In genomic region chr1:20696397-20697333, GRCh38 we compare ENCODE assay signal across 1 cellular context.
TF ChIP-seq lines count a peak whose summit lies in the region.

No MANE protein-coding gene starts in this region.

TF ChIP-seq in K562, 482 proteins besides CTCF, POLR2A, EP300 and RAD21 (continued from another document and continues in another):
- TF ChIP-seq ZBTB33 (CRISPR knock-in tag; IDR thresholded peaks at IDR 0.05) = 0 out of 2 replicates have a peak, but pooled peaks have one; percentile 23
- TF ChIP-seq ZNF655 (CRISPR knock-in tag; IDR thresholded peaks at IDR 0.05) = no peak
- no peak for TF ChIP-seq RHOXF2B (CRISPR knock-in tag; conservative IDR thresholded peaks at IDR 0.05)
- TF ChIP-seq PRMT5 (CRISPR knock-in tag; IDR thresholded peaks at IDR 0.05) = no peak
- peak in 1 of 3 experiments; percentile 19 for TF ChIP-seq YY1 (IDR thresholded peaks at IDR 0.05; ENCODE audit: borderline replicate concordance in 1 of 3, control insufficient read depth in 1 of 3, extremely low read depth in 1 of 3, insufficient read depth in 3 of 3, insufficient read length in 1 of 3, insufficient replicate concordance in 2 of 3, low read depth in 1 of 3, low read length in 2 of 3)
- TF ChIP-seq SIN3B (IDR thresholded peaks at IDR 0.05; ENCODE audit: low read depth) = peak; percentile 27; the same call in 1 of the 2 replicates
- TF ChIP-seq ZNF318 (IDR thresholded peaks at IDR 0.05; ENCODE audit: borderline replicate concordance in 1 of 2, low read depth in 1 of 2) = no peak
- TF ChIP-seq HCFC1 (IDR thresholded peaks at IDR 0.05; ENCODE audit: low read depth, low read length) = 0 out of 2 replicates have a peak, but pooled peaks have one; percentile 27
- no peak for TF ChIP-seq PHTF2 (CRISPR knock-in tag; IDR thresholded peaks at IDR 0.05)
- TF ChIP-seq ADNP (tag; IDR thresholded peaks at IDR 0.05) = no peak
- TF ChIP-seq TAF1 (IDR thresholded peaks at IDR 0.05; ENCODE audit: control insufficient read depth, extremely low read depth, insufficient read depth, low read length, severe bottlenecking) = peak; percentile 30
- TF ChIP-seq CSDE1 (IDR thresholded peaks at IDR 0.05) = no peak
- no peak for TF ChIP-seq JUNB (CRISPR knock-in tag; conservative IDR thresholded peaks at IDR 0.05)
- TF ChIP-seq ETS2 (tag; IDR thresholded peaks at IDR 0.05; ENCODE audit: borderline replicate concordance, poor library complexity, severe bottlenecking) = no peak
- no peak for TF ChIP-seq GATAD2B (IDR thresholded peaks at IDR 0.05; ENCODE audit: borderline replicate concordance)
- TF ChIP-seq SFPQ (IDR thresholded peaks at IDR 0.05; ENCODE audit: low read depth, low read length) = no peak
- TF ChIP-seq E2F5 (CRISPR knock-in tag; IDR thresholded peaks at IDR 0.05) = no peak
- no peak for TF ChIP-seq ZNF165 (CRISPR knock-in tag; IDR thresholded peaks at IDR 0.05; ENCODE audit: borderline replicate concordance)
- no peak for TF ChIP-seq E2F1 (CRISPR knock-in tag; IDR thresholded peaks at IDR 0.05)
- no peak for TF ChIP-seq KDM5B (IDR thresholded peaks at IDR 0.05; ENCODE audit: insufficient replicate concordance, low read depth, low read length)
- no peak for TF ChIP-seq SRSF3 (IDR thresholded peaks at IDR 0.05; ENCODE audit: insufficient read depth, low read length)
- no peak for TF ChIP-seq CBX8 (IDR thresholded peaks at IDR 0.05; ENCODE audit: borderline replicate concordance, extremely low read depth, low read depth, low read length, poor library complexity, severe bottlenecking)
- TF ChIP-seq MAFK (IDR thresholded peaks at IDR 0.05; ENCODE audit: low read length) = no peak
- no peak for TF ChIP-seq SLC30A9 (CRISPR knock-in tag; IDR thresholded peaks at IDR 0.05)
- no peak for TF ChIP-seq POU5F1 (IDR thresholded peaks at IDR 0.05; ENCODE audit: borderline replicate concordance, low read depth, low read length, partially characterized antibody)
- TF ChIP-seq FOS (IDR thresholded peaks at IDR 0.05; ENCODE audit: extremely low read depth, insufficient read length) = no peak
- 0 out of 4 replicates have a peak, but pooled peaks of 1 of the 2 experiments have one; percentile 44 for TF ChIP-seq TBL1XR1 (IDR thresholded peaks at IDR 0.05; ENCODE audit: low read length in 2 of 2)
- no peak for TF ChIP-seq RFX7 (CRISPR knock-in tag; IDR thresholded peaks at IDR 0.05)
- peak; percentile 88 for TF ChIP-seq CTBP1 (IDR thresholded peaks at IDR 0.05; ENCODE audit: borderline replicate concordance)
- no peak for TF ChIP-seq ILK (tag; IDR thresholded peaks at IDR 0.05; ENCODE audit: borderline replicate concordance, low read depth)
- TF ChIP-seq NFATC3 (IDR thresholded peaks at IDR 0.05) = no peak
- no peak for TF ChIP-seq ZNF140 (CRISPR knock-in tag; IDR thresholded peaks at IDR 0.05)
- TF ChIP-seq PHF8 (IDR thresholded peaks at IDR 0.05; ENCODE audit: borderline replicate concordance, low read length) = peak; percentile 18; the same call in 1 of the 2 replicates
- TF ChIP-seq PHB (CRISPR knock-in tag; IDR thresholded peaks at IDR 0.05) = no peak
- TF ChIP-seq RBM15 (IDR thresholded peaks at IDR 0.05; ENCODE audit: insufficient read depth, low read length) = no peak
- no peak for TF ChIP-seq ZNF12 (CRISPR knock-in tag; IDR thresholded peaks at IDR 0.05)
- TF ChIP-seq PML (IDR thresholded peaks at IDR 0.05; ENCODE audit: low read length) = no peak
- TF ChIP-seq ZKSCAN1 (IDR thresholded peaks at IDR 0.05; ENCODE audit: low read depth, low read length) = no peak; the same call in 1 of the 2 replicates
- no peak; the same call in 1 of the 2 replicates for TF ChIP-seq CREB1 (IDR thresholded peaks at IDR 0.05)
- peak; percentile 67 for TF ChIP-seq CREB1 (CRISPR knock-in tag; IDR thresholded peaks at IDR 0.05)
- TF ChIP-seq BRF1 (IDR thresholded peaks at IDR 0.05; ENCODE audit: borderline replicate concordance, extremely low read depth, insufficient read length) = no peak
- no peak for TF ChIP-seq SAFB (IDR thresholded peaks at IDR 0.05; ENCODE audit: borderline replicate concordance, low read depth, low read length)
- no peak for TF ChIP-seq SNAPC5 (CRISPR knock-in tag; IDR thresholded peaks at IDR 0.05)
- no peak for TF ChIP-seq TEAD2 (tag; IDR thresholded peaks at IDR 0.05)
- TF ChIP-seq JUND (IDR thresholded peaks at IDR 0.05; ENCODE audit: borderline replicate concordance, low read depth, low read length) = peak; percentile 51
- no peak; the same call in 2 of the 3 replicates for TF ChIP-seq JUND (tag; IDR thresholded peaks at IDR 0.05; ENCODE audit: borderline replicate concordance, low read depth, low read length)
- TF ChIP-seq NR2C2 (CRISPR knock-in tag; IDR thresholded peaks at IDR 0.05) = no peak
- TF ChIP-seq NR2C2 (tag; IDR thresholded peaks at IDR 0.05) = no peak
- 0 out of 2 replicates have a peak, but pooled peaks have one; percentile 56 for TF ChIP-seq GATAD2A (IDR thresholded peaks at IDR 0.05)
- no peak for TF ChIP-seq ESRRB (CRISPR knock-in tag; IDR thresholded peaks at IDR 0.05; ENCODE audit: borderline replicate concordance)
- no peak for TF ChIP-seq PYGO2 (tag; IDR thresholded peaks at IDR 0.05)
- TF ChIP-seq ZBTB26 (CRISPR knock-in tag; IDR thresholded peaks at IDR 0.05) = no peak
- no peak for TF ChIP-seq NCOA1 (IDR thresholded peaks at IDR 0.05; ENCODE audit: low read depth)
- TF ChIP-seq ZEB2 (IDR thresholded peaks at IDR 0.05) = no peak
- no peak; the same call in 1 of the 2 replicates for TF ChIP-seq CHD2 (IDR thresholded peaks at IDR 0.05; ENCODE audit: low read depth, low read length)
- no peak for TF ChIP-seq KLF16 (IDR thresholded peaks at IDR 0.05)
